Comparison of ENCODE assay signal across 16 cellular contexts in genomic region chr17:45902892-45903346, GRCh38. TPM values are rescaled to one million over a fixed set of nuclear protein-coding genes. Genes with fewer than 3 reads are reported as not detected.
DNase-seq lines count a peak whose midpoint lies in the region; ATAC-seq and TF ChIP-seq lines count a peak whose summit lies in the region.
"Had no signal": no experiment of that assay in that cellular context is flagged by ENCODE, and none has a peak within 500 bp of the region (broad histone marks: within the 10 kb centered on the region; RNA-seq: fewer than 3 reads in every experiment).

No MANE protein-coding gene starts in this region.

- peaks cover 0 to 10% (median 3%) of the 10 kb centered on the region in 4 donors for H3K4me1 ChIP-seq in right lobe of liver

- 3% methylated on average over 4 of the region's 7 CpGs for WGBS in right lobe of liver (ENCODE audit: insufficient coverage, low coverage, low lambda C conversion rate, missing lambda C conversion rate)

- peaks cover 34 to 78% (median 58%) of the 10 kb centered on the region in 5 donors for H3K27me3 Mint-ChIP-seq in naive thymus-derived CD8-positive, alpha-beta T cell

- DNase-seq in DMS153 (lab: John Stamatoyannopoulos, UW), result peak; percentile 48
- peak; percentile 76 for DNase-seq in NCI-H1105 treated with DMSO at 0.1 percent for 48 hours (lab: John Stamatoyannopoulos, UW)
- peak in 2 of 3 donors; percentile 50 to 91 for DNase-seq in right lobe of liver
- DNase-seq in SW 1271 (lab: John Stamatoyannopoulos, UW), result no peak
- DNase-seq in naive thymus-derived CD8-positive, alpha-beta T cell, result no peak
- DNase-seq in KG1 (lab: John Stamatoyannopoulos, UW), result no peak
- DNase-seq in erythroblast (lab: John Stamatoyannopoulos, UW), result no peak
- DNase-seq: effector memory CD8-positive, alpha-beta T cell; stimulated activated CD4-positive, alpha-beta T cell treated with anti-CD3 and anti-CD28 coated beads, Interleukin-4, amount 100 ng/mL, for 4 hours had no signal

- no peak for TF ChIP-seq CTCF in right lobe of liver (IDR thresholded peaks at IDR 0.05)

- no peaks in the 10 kb centered on the region for H3K36me3 ChIP-seq in right lobe of liver

- peaks cover 5 to 15% (median 11%) of the 10 kb centered on the region in 4 donors for H3K4me1 Mint-ChIP-seq in naive thymus-derived CD8-positive, alpha-beta T cell

- no peaks in the 10 kb centered on the region for H3K36me3 Mint-ChIP-seq in naive thymus-derived CD8-positive, alpha-beta T cell

- H3K9me3 Mint-ChIP-seq in naive thymus-derived CD8-positive, alpha-beta T cell, result no peaks in the 10 kb centered on the region
- H3K9me3 Mint-ChIP-seq: effector memory CD8-positive, alpha-beta T cell; stimulated activated naive CD8-positive, alpha-beta T cell treated with anti-CD3 and anti-CD28 coated beads, Interleukin-15, Interleukin-2, amounts not matched to agents 100 ng/mL and 50 ng/mL, for 24 hours had no signal

- TF ChIP-seq POLR2A in right lobe of liver (IDR thresholded peaks at IDR 0.05), result no peak
- TF ChIP-seq POLR2A in erythroblast (IDR thresholded peaks at IDR 0.05; ENCODE audit: low read length), result no peak

- intact Hi-C loops in right lobe of liver (cut with DNase I), result no loop called here

- H3K4me3 ChIP-seq in right lobe of liver, result no peak overlapping the region

- POLR2A ChIA-PET in naive thymus-derived CD8-positive, alpha-beta T cell (lab: Charles Lee), result no interaction called here

- no peaks in the 10 kb centered on the region for H3K27me3 ChIP-seq in right lobe of liver

- H3K27ac ChIP-seq in right lobe of liver, result no peak overlapping the region
- H3K27ac ChIP-seq: C4-2B had no signal

- ATAC-seq in SK-N-SH treated with all-trans-retinoic acid at 6 μM for 48 hours (no peak), right lobe of liver (peak; percentile 74 to 83 (median 76))
- ATAC-seq in naive thymus-derived CD8-positive, alpha-beta T cell, result no peak
- ATAC-seq: effector memory CD8-positive, alpha-beta T cell had no signal

- H3K9me3 ChIP-seq in right lobe of liver, result no peaks in the 10 kb centered on the region

- no peak overlapping the region for H3K4me3 Mint-ChIP-seq in naive thymus-derived CD8-positive, alpha-beta T cell
- H3K4me3 Mint-ChIP-seq: effector memory CD8-positive, alpha-beta T cell; stimulated activated naive CD8-positive, alpha-beta T cell treated with anti-CD3 and anti-CD28 coated beads, Interleukin-15, Interleukin-2, amounts not matched to agents 100 ng/mL and 50 ng/mL, for 24 hours had no signal

- no peak overlapping the region for H3K27ac Mint-ChIP-seq in naive thymus-derived CD8-positive, alpha-beta T cell
- H3K27ac Mint-ChIP-seq: effector memory CD8-positive, alpha-beta T cell; progenitor cell of endocrine pancreas; stimulated activated naive CD8-positive, alpha-beta T cell treated with anti-CD3 and anti-CD28 coated beads, Interleukin-15, Interleukin-2, amounts not matched to agents 100 ng/mL and 50 ng/mL, for 24 hours had no signal

TF ChIP-seq in SK-N-SH treated with all-trans-retinoic acid at 6 μM for 48 hours, 23 proteins besides CTCF, POLR2A, EP300 and RAD21:
- TF ChIP-seq ESRRG (CRISPR knock-in tag; IDR thresholded peaks at IDR 0.05) (no peak), TCF4 (CRISPR knock-in tag; IDR thresholded peaks at IDR 0.05; ENCODE audit: borderline replicate concordance) (0 out of 2 replicates have a peak, but pooled peaks have one; percentile 26)

RNA-seq across cellular contexts. Expression of gene MAPT, which starts 8.6 kb away (rescaled TPM):
- total RNA-seq in right lobe of liver, result 1 to 10 TPM in 2 of 6 experiments, under 1 TPM in 4; 0.39 to 4.9 (median 0.59) TPM
- total RNA-seq in naive thymus-derived CD8-positive, alpha-beta T cell, result under 1 TPM; 0.69 to 0.86 TPM
- polyA plus RNA-seq in naive thymus-derived CD8-positive, alpha-beta T cell, result under 1 TPM; 0.14 to 0.33 (median 0.21) TPM

RNA-seq across cellular contexts. Expression of gene SPPL2C, which starts 58.2 kb away (rescaled TPM):
- total RNA-seq in right lobe of liver, result not detected
- total RNA-seq in naive thymus-derived CD8-positive, alpha-beta T cell, result not detected
- not detected for polyA plus RNA-seq in naive thymus-derived CD8-positive, alpha-beta T cell
- total RNA-seq: glomerular endothelial cell, lung microvascular endothelial cell, progenitor cell of endocrine pancreas had no signal
- polyA plus RNA-seq: adipose tissue had no signal

Comparison
In these comparisons a context has a peak if more than half of its experiments do, and no peak if none do; other contexts are left out.
1. DNase-seq: peak in DMS153 (single experiment), NCI-H1105 treated with DMSO at 0.1 percent for 48 hours (single experiment) and right lobe of liver (2 of 3); none in SW 1271 (0 of 2), naive thymus-derived CD8-positive, alpha-beta T cell (0 of 10), KG1 (single experiment) and erythroblast (0 of 2).
2. ATAC-seq: peak in right lobe of liver (4 of 4); none in SK-N-SH treated with all-trans-retinoic acid at 6 μM for 48 hours (single experiment) and naive thymus-derived CD8-positive, alpha-beta T cell (0 of 2).